ENCODE assay signal across 1 cellular context in genomic region chr11:102293873-102294601, GRCh38.
TF ChIP-seq lines count a peak whose summit lies in the region.

No MANE protein-coding gene starts in this region.

TF ChIP-seq in HepG2, 621 proteins besides CTCF, POLR2A, EP300 and RAD21 (continued from another document):
- TF ChIP-seq HMGXB4 (CRISPR knock-in tag; IDR thresholded peaks at IDR 0.05; ENCODE audit: borderline replicate concordance in 1 of 2, low read depth in 1 of 2) (peak in 1 of 2 experiments; percentile 59; a peak in 1 of 4 replicates), ETS1 (CRISPR knock-in tag; IDR thresholded peaks at IDR 0.05) (no peak), FOXK1 (CRISPR knock-in tag; IDR thresholded peaks at IDR 0.05; ENCODE audit: borderline replicate concordance, low read depth) (0 out of 2 replicates have a peak, but pooled peaks have one; percentile 29), ZNF230 (CRISPR knock-in tag; IDR thresholded peaks at IDR 0.05) (no peak), SALL1 (CRISPR knock-in tag; IDR thresholded peaks at IDR 0.05) (0 out of 2 replicates have a peak, but pooled peaks have one; percentile 22), STAG1 (CRISPR knock-in tag; IDR thresholded peaks at IDR 0.05) (peak; percentile 67), KAT7 (CRISPR knock-in tag; IDR thresholded peaks at IDR 0.05; ENCODE audit: borderline replicate concordance) (0 out of 2 replicates have a peak, but pooled peaks have one; percentile 41), ZMYM4 (CRISPR knock-in tag; IDR thresholded peaks at IDR 0.05) (0 out of 2 replicates have a peak, but pooled peaks have one; percentile 31), ZNF101 (CRISPR knock-in tag; IDR thresholded peaks at IDR 0.05; ENCODE audit: borderline replicate concordance, low read depth) (no peak), SMC3 (IDR thresholded peaks at IDR 0.05; ENCODE audit: low read length) (peak; percentile 44; the same call in 1 of the 2 replicates), CREB1 (IDR thresholded peaks at IDR 0.05) (no peak), CREB1 (CRISPR knock-in tag; IDR thresholded peaks at IDR 0.05) (0 out of 2 replicates have a peak, but pooled peaks have one; percentile 19), FOXA3 (CRISPR knock-in tag; IDR thresholded peaks at IDR 0.05) (0 out of 2 replicates have a peak, but pooled peaks have one; percentile 6), ZNF331 (CRISPR knock-in tag; IDR thresholded peaks at IDR 0.05) (0 out of 2 replicates have a peak, but pooled peaks have one; percentile 47)
TF ChIP-seq in HepG2: peak in this region for 11.
